Comparison of ENCODE assay signal across 33 cellular contexts in the genomic region with DNA sequence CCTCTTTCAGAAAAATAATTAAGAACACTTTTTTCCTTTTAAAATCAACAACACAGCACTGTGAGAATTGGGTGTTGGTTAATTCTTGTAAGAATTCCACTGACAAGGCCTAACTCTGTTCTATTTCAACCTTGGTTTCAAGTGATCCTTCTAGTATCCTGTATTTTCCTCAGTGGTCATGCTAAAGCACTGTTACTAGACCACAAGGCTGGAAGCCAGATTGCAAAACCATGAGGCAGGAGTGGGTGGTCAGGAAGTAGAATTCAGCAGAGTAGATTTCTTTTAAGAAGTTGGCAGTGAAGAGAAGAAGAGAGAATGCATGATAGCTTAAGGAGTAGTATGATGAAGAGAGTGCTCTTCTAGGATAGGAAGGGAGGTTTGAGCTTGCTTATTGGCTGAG.
DNase-seq lines count a peak whose midpoint lies in the region; ATAC-seq and TF ChIP-seq lines count a peak whose summit lies in the region.
"Had no signal": no experiment of that assay in that cellular context is flagged by ENCODE, and none has a peak within 500 bp of the region (broad histone marks: within the 10 kb centered on the region; RNA-seq: fewer than 3 reads in every experiment).

No MANE protein-coding gene starts in this region.

- BruUV-seq in mammary epithelial cell (replicated peaks; lab: Mats Ljungman, UMichigan): no TSS peak

- dilution Hi-C loops in mammary epithelial cell (cut with HindIII; ENCODE audit: low sequenced_read_pairs): no loop called here

- H3K4me2 ChIP-seq in mammary epithelial cell (ENCODE audit: insufficient read depth, low read depth, low read length): no peak overlapping the region

- no peaks in the 10 kb centered on the region for H3K36me3 Mint-ChIP-seq in osteocyte (ENCODE audit: unreplicated experiment)
- H3K36me3 Mint-ChIP-seq: activated CD8-positive, alpha-beta memory T cell treated with anti-CD3 and anti-CD28 coated beads, Interleukin-2, amount 10 ng/mL, durations not matched to agents 7 days and 5 days; CD14-positive monocyte; IgD-negative memory B cell; mesothelial cell of epicardium; natural killer cell had no signal

- no peaks in the 10 kb centered on the region for H3K9me3 Mint-ChIP-seq in osteocyte (ENCODE audit: unreplicated experiment)
- H3K9me3 Mint-ChIP-seq: natural killer cell had no signal

- H3K36me3 ChIP-seq in mammary epithelial cell (ENCODE audit: insufficient read depth, low read length): no peaks in the 10 kb centered on the region
- H3K36me3 ChIP-seq: gastrocnemius medialis, left ventricle myocardium inferior, ovary, right atrium auricular region, thoracic aorta, uterus had no signal

- H4K20me1 ChIP-seq in mammary epithelial cell (ENCODE audit: insufficient read depth, low read length): no peaks in the 10 kb centered on the region

- intact Hi-C loops in mammary epithelial cell (cut with micrococcal nuclease) (no loop called here), Right ventricle myocardium inferior (cut with DNase I) (no loop called here)

- DNase-seq in GM03348 (ENCODE audit: low spot score) (peak; percentile 5), MV-4-11 (lab: John Stamatoyannopoulos, UW) (peak; percentile 60), mammary epithelial cell (peak; percentile 2), myocyte (ENCODE audit: low read depth) (peak; percentile 54), osteocyte (ENCODE audit: extremely low spot score, unreplicated experiment) (no peak), iPS-NIHi7 (ENCODE audit: extremely low spot score) (no peak), Right ventricle myocardium inferior (ENCODE audit: missing footprints) (no peak)
- DNase-seq: activated CD4-positive, alpha-beta T cell treated with anti-CD3 and anti-CD28 coated beads, Interleukin-2, amount 50 U/mL, for 1 hour; activated CD8-positive, alpha-beta memory T cell treated with anti-CD3 and anti-CD28 coated beads, Interleukin-2, amount 10 ng/mL, durations not matched to agents 7 days and 5 days; activated naive CD4-positive, alpha-beta T cell treated with anti-CD3 and anti-CD28 coated beads, Interleukin-2, amount 10 ng/mL, durations not matched to agents 7 days and 5 days; activated T-cell treated with anti-CD3 and anti-CD28 coated beads, Interleukin-2, amount 50 U/mL, for 72 hours; anterior cingulate cortex; dorsolateral prefrontal cortex; gastrocnemius medialis; hypothalamus; left ventricle myocardium inferior; MM.1S; natural killer cell; NCI-H1694; NCI-H510A; ovary; stimulated activated naive CD4-positive, alpha-beta T cell treated with Interleukin-2 at 50 U/mL for 16 hours; T-helper 17 cell; uterus had no signal

- H3K27me3 ChIP-seq in mammary epithelial cell (ENCODE audit: insufficient read depth, low read length): peaks cover 3% of the 10 kb centered on the region
- H3K27me3 ChIP-seq: gastrocnemius medialis, ovary, right atrium auricular region, uterus had no signal

- H3K4me3 Mint-ChIP-seq in osteocyte (ENCODE audit: unreplicated experiment): no peak overlapping the region
- H3K4me3 Mint-ChIP-seq: activated CD8-positive, alpha-beta memory T cell treated with anti-CD3 and anti-CD28 coated beads, Interleukin-2, amount 10 ng/mL, durations not matched to agents 7 days and 5 days; activated naive CD4-positive, alpha-beta T cell treated with anti-CD3 and anti-CD28 coated beads, Interleukin-2, amount 10 ng/mL, durations not matched to agents 7 days and 5 days; activated T-cell treated with anti-CD3 and anti-CD28 coated beads, Interleukin-2, amount 50 U/mL, for 72 hours; CD14-positive monocyte; IgD-negative memory B cell; mesothelial cell of epicardium; natural killer cell; T-helper 17 cell had no signal

- H3K4me1 Mint-ChIP-seq in osteocyte (ENCODE audit: unreplicated experiment): no peaks in the 10 kb centered on the region
- H3K4me1 Mint-ChIP-seq: activated CD8-positive, alpha-beta memory T cell treated with anti-CD3 and anti-CD28 coated beads, Interleukin-2, amount 10 ng/mL, durations not matched to agents 7 days and 5 days; CD14-positive monocyte; IgD-negative memory B cell; mesothelial cell of epicardium; natural killer cell; T-helper 17 cell had no signal

- no peak for ATAC-seq in Right ventricle myocardium inferior
- no peak for ATAC-seq in HG03108 (IDR thresholded peaks at IDR 0.05; ENCODE audit: unreplicated experiment)
- ATAC-seq: activated CD8-positive, alpha-beta memory T cell treated with anti-CD3 and anti-CD28 coated beads, Interleukin-2, amount 10 ng/mL, durations not matched to agents 7 days and 5 days; activated T-cell treated with anti-CD3 and anti-CD28 coated beads, Interleukin-2, amount 50 U/mL, for 72 hours; gastrocnemius medialis; HCT116; natural killer cell; Panc1; T-helper 17 cell had no signal

- no peak overlapping the region for H3K4me3 ChIP-seq in mammary epithelial cell (replicated peaks in 1 of 3; ENCODE audit: insufficient read depth in 1 of 3, low read depth in 2 of 3, low read length in 3 of 3)
- H3K4me3 ChIP-seq: dorsolateral prefrontal cortex, gastrocnemius medialis, left ventricle myocardium inferior, ovary, right atrium auricular region, thoracic aorta, uterus had no signal

- no peak overlapping the region for H3K9ac ChIP-seq in mammary epithelial cell (ENCODE audit: insufficient read depth, low read length)

- H3K9me3 ChIP-seq in mammary epithelial cell (replicated peaks; ENCODE audit: insufficient read depth, low read length): no peaks in the 10 kb centered on the region
- H3K9me3 ChIP-seq: gastrocnemius medialis, ovary, right atrium auricular region, thoracic aorta, uterus had no signal

- H3K27ac ChIP-seq in mammary epithelial cell (ENCODE audit: insufficient read depth, low read depth, low read length): no peak overlapping the region
- H3K27ac ChIP-seq: dorsolateral prefrontal cortex, gastrocnemius medialis, left ventricle myocardium inferior, ovary, right atrium auricular region, thoracic aorta, uterus, VCaP had no signal

- no peak for TF ChIP-seq CTCF in mammary epithelial cell (conservative IDR thresholded peaks at IDR 0.05 in 1 of 2, IDR thresholded peaks at IDR 0.05 in 1 of 2; ENCODE audit: extremely low read depth in 1 of 2, insufficient read depth in 1 of 2, low read depth in 1 of 2, low read length in 2 of 2)
- no peak for TF ChIP-seq CTCF in osteocyte (IDR thresholded peaks at IDR 0.05)

- H3K27ac Mint-ChIP-seq in osteocyte (ENCODE audit: unreplicated experiment): no peak overlapping the region
- H3K27ac Mint-ChIP-seq: activated CD8-positive, alpha-beta memory T cell treated with anti-CD3 and anti-CD28 coated beads, Interleukin-2, amount 10 ng/mL, durations not matched to agents 7 days and 5 days; activated naive CD4-positive, alpha-beta T cell treated with anti-CD3 and anti-CD28 coated beads, Interleukin-2, amount 10 ng/mL, durations not matched to agents 7 days and 5 days; activated T-cell treated with anti-CD3 and anti-CD28 coated beads, Interleukin-2, amount 50 U/mL, for 72 hours; CD14-positive monocyte; IgD-negative memory B cell; mesothelial cell of epicardium; natural killer cell; T-helper 17 cell had no signal

- CTCF ChIA-PET in mammary epithelial cell (lab: Charles Lee; ENCODE audit: low non-redundant PET): no interaction called here

- H3K79me2 ChIP-seq in mammary epithelial cell (ENCODE audit: insufficient read depth, low read length): no peaks in the 10 kb centered on the region

- peaks cover 13% of the 10 kb centered on the region for H3K27me3 Mint-ChIP-seq in osteocyte (ENCODE audit: unreplicated experiment)
- H3K27me3 Mint-ChIP-seq: activated CD8-positive, alpha-beta memory T cell treated with anti-CD3 and anti-CD28 coated beads, Interleukin-2, amount 10 ng/mL, durations not matched to agents 7 days and 5 days; activated naive CD4-positive, alpha-beta T cell treated with anti-CD3 and anti-CD28 coated beads, Interleukin-2, amount 10 ng/mL, durations not matched to agents 7 days and 5 days; IgD-negative memory B cell had no signal

- no peaks in the 10 kb centered on the region for H3K4me1 ChIP-seq in mammary epithelial cell (ENCODE audit: insufficient read depth, low read length)
- H3K4me1 ChIP-seq: gastrocnemius medialis, left ventricle myocardium inferior, right atrium auricular region, uterus had no signal

- no peak overlapping the region for H2AFZ ChIP-seq in mammary epithelial cell (ENCODE audit: low read depth, low read length)

- in situ Hi-C loops in mammary epithelial cell (cut with MboI; ENCODE audit: low sequenced_read_pairs in 2 of 2): no loop called here

Comparison
In these comparisons a context has a peak if more than half of its experiments do, and no peak if none do; other contexts are left out.
1. DNase-seq: peak in GM03348 (single experiment), MV-4-11 (single experiment), mammary epithelial cell (single experiment) and myocyte (single experiment); none in osteocyte (single experiment), iPS-NIHi7 (single experiment) and Right ventricle myocardium inferior (single experiment).